8 cellular contexts compared by ENCODE assay signal in the genomic region with DNA sequence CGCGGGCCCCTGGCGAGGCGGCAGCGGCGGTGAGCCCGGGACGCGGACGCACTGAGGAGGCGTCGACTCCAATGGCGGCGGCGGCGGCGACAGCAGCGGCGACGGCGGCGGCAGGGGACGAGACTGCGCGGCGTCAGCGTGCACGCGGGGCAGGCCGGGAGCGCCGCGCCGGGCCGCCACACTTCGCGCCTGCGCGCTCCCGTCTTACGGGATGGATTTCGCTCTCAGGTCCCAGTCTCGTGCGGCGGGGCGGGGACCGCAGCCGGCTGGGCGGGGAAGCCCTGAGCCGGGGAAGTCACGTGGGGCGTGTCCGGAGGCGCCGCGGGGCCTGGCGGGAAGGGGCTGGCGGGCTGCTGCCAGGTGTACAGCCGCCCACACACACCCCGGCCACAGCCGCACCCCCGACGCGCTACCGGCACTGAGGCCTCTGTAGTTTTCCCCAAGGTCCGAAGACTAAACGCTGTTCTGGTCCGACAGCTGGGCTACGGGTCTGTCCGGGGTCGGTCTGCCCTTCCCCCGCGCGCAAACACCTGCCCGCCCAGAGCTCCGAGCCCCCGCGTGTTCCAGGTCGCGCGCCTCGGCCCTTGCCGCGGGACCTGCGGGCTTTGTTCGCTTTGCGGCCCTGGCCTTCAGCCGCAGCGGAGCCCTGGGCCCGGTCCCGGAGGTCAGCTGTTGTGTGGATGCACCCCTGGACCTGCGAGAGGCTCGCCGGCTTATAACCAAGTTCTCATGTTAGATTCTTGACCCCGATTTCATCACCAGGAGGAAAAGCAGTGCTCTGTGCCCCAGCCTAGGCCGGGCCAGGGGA.
A peak's percentile ranks its signal among the peaks of the same experiment; 100 is the strongest.
DNase-seq lines count a peak whose midpoint lies in the region; ATAC-seq and TF ChIP-seq lines count a peak whose summit lies in the region.

A gene (minus strand): TSS at position 91 of the 808 bp plus-strand sequence. CDS start 239 bp downstream, outside the sequence.

- ATAC-seq in GM18907 (IDR thresholded peaks at IDR 0.05; ENCODE audit: unreplicated experiment), result peak; percentile 83
- ATAC-seq in HG03139 (IDR thresholded peaks at IDR 0.05; ENCODE audit: unreplicated experiment), result peak; percentile 89

- peaks cover 12% of the 10 kb centered on the region for H3K4me1 ChIP-seq in iPS-20b (ENCODE audit: insufficient read depth, low read length)

- peaks cover 37% of the 10 kb centered on the region for H3K36me3 ChIP-seq in iPS-20b (ENCODE audit: insufficient read depth, low read depth, low read length)

- DNase-seq in AG04449 (ENCODE audit: low read depth, low spot score) (peak; percentile 29), NCI-H2196 treated with DMSO at 0.1 percent for 48 hours (lab: John Stamatoyannopoulos, UW; ENCODE audit: unreplicated experiment) (peak; percentile 94), T47D (ENCODE audit: low read depth in 1 of 2, low spot score in 1 of 2) (peak; percentile 98)

- in situ Hi-C loops in T47D (cut with HindIII; ENCODE audit: low pct_unique_long_range_greater_than_20kb, low sequenced_read_pairs), result no loop called here

- H3K9me3 ChIP-seq in iPS-20b (ENCODE audit: insufficient read depth, low read depth, low read length), result no peaks in the 10 kb centered on the region

- H3K27ac ChIP-seq in VCaP (peak within 1 kb of the TSS; percentile 99), iPS-20b (ENCODE audit: low read length) (peak within 1 kb of the TSS; percentile 18), skin epidermis (peak within 1 kb of the TSS; percentile 73 to 98 (median 89))

- peak within 1 kb of the TSS; percentile 91 for H3K9ac ChIP-seq in iPS-20b (ENCODE audit: low read depth, low read length)

- CTCF ChIA-PET in AG04449 (lab: Yijun Ruan, JAX), result interaction anchor here (0.9 to 5.4 kb wide), 6 partner anchors 8 to 156 kb away, joined by 3 to 73 read pairs (median 4); no protein-coding TSS in a partner anchor

- H3K4me3 ChIP-seq in AG04449 (ENCODE audit: low read depth, low read length) (peak within 1 kb of the TSS; percentile 72), iPS-20b (ENCODE audit: low read length) (peak within 1 kb of the TSS; percentile 92), skin epidermis (peak within 1 kb of the TSS; percentile 73 to 98 (median 93))

- POLR2A ChIA-PET in AG04449 (lab: Yijun Ruan, JAX), result interaction anchor here (0.9 kb wide), 1 partner anchor 17 kb away, joined by 4 read pairs; no protein-coding TSS in a partner anchor

- no peak for TF ChIP-seq CTCF in AG04449 (IDR thresholded peaks at IDR 0.05; ENCODE audit: insufficient read depth, low read length, missing control alignments)
- TF ChIP-seq CTCF in VCaP (conservative IDR thresholded peaks at IDR 0.05), result no peak

- H3K27me3 ChIP-seq in iPS-20b (ENCODE audit: insufficient read depth, low read length), result peaks cover 9% of the 10 kb centered on the region; the same call in 1 of the 2 replicates

Comparison
In these comparisons a context has a peak if more than half of its experiments do, and no peak if none do; other contexts are left out.
1. Peak in every context shown above with its lines: DNase-seq, ATAC-seq, H3K4me3 ChIP-seq and H3K27ac ChIP-seq.
2. DNase-seq: peak in every context shown above with its lines; median percentile 98 in T47D; 94 in NCI-H2196 treated with DMSO at 0.1 percent for 48 hours; 29 in AG04449.
3. H3K27ac ChIP-seq: peak in every context shown above with its lines; median percentile 99 in VCaP; 89 in skin epidermis; 18 in iPS-20b.